ENCODE assay signal across 29 cellular contexts in genomic region chr1:226381226-226381998, GRCh38.
"Had no signal": no experiment of that assay in that cellular context is flagged by ENCODE, and none has a peak within 500 bp of the region (broad histone marks: within the 10 kb centered on the region; RNA-seq: fewer than 3 reads in every experiment).

No MANE protein-coding gene starts in this region.

- DNase-seq: activated CD4-positive, alpha-beta T cell treated with anti-CD3 and anti-CD28 coated beads, Interleukin-2, amount 10 ng/mL, durations not matched to agents 7 days and 5 days; activated CD4-positive, CD25-positive, alpha-beta regulatory T cell treated with anti-CD3 and anti-CD28 coated beads, Interleukin-2, amount 50 U/mL, for 72 hours; activated CD8-positive, alpha-beta memory T cell treated with anti-CD3 and anti-CD28 coated beads, Interleukin-2, amount 50 U/mL, for 4 hours; activated naive CD4-positive, alpha-beta T cell treated with Interleukin-2 at 50 U/mL for 16 hours; activated T-cell treated with anti-CD3 and anti-CD28 coated beads, Interleukin-2, amount 50 U/mL, for 1 hour; amniotic stem cell; brain microvascular endothelial cell; caudate nucleus; cortex of kidney; foreskin fibroblast; head of caudate nucleus; hippocampal formation; left cardiac atrium; mammary epithelial cell; naive B cell; nephron progenitor cell; ovary; sigmoid colon; small intestine; stimulated activated CD4-positive, alpha-beta T cell treated with anti-CD3 and anti-CD28 coated beads, Interleukin-15, amount 100 ng/mL, for 24 hours; stimulated activated CD4-positive, alpha-beta T cell treated with anti-CD3 and anti-CD28 coated beads, Interleukin-2, amount 100 ng/mL, for 24 hours; stimulated activated naive CD8-positive, alpha-beta T cell treated with anti-CD3 and anti-CD28 coated beads, Interleukin-15, Interleukin-2, amounts not matched to agents 100 U/mL and 50 U/mL, for 24 hours; T-helper 17 cell; T1000; trophoblast cell had no signal

- H3K9me3 Mint-ChIP-seq: activated CD4-positive, alpha-beta T cell treated with anti-CD3 and anti-CD28 coated beads, Interleukin-2, amount 10 ng/mL, durations not matched to agents 7 days and 5 days; mesothelial cell of epicardium; naive B cell; nephron progenitor cell had no signal

- H3K27me3 Mint-ChIP-seq: activated CD4-positive, alpha-beta T cell treated with anti-CD3 and anti-CD28 coated beads, Interleukin-2, amount 10 ng/mL, durations not matched to agents 7 days and 5 days; naive B cell; progenitor cell of endocrine pancreas; T-helper 17 cell had no signal

- H3K27ac Mint-ChIP-seq: activated CD4-positive, alpha-beta T cell treated with anti-CD3 and anti-CD28 coated beads, Interleukin-2, amount 10 ng/mL, durations not matched to agents 7 days and 5 days; mesothelial cell of epicardium; nephron progenitor cell; progenitor cell of endocrine pancreas had no signal

- ATAC-seq: esophagus mucosa; left cardiac atrium; SK-N-SH treated with all-trans-retinoic acid at 6 μM for 48 hours; stimulated activated naive CD8-positive, alpha-beta T cell treated with anti-CD3 and anti-CD28 coated beads, Interleukin-15, Interleukin-2, amounts not matched to agents 100 U/mL and 50 U/mL, for 24 hours; T-helper 17 cell had no signal

- H3K4me1 Mint-ChIP-seq: mesothelial cell of epicardium, nephron progenitor cell had no signal

- H3K4me3 Mint-ChIP-seq: activated CD4-positive, alpha-beta T cell treated with anti-CD3 and anti-CD28 coated beads, Interleukin-2, amount 10 ng/mL, durations not matched to agents 7 days and 5 days; mesothelial cell of epicardium; naive B cell; nephron progenitor cell; T-helper 17 cell had no signal
